In genomic region chr12:57366315-57366714, GRCh38 we compare ENCODE assay signal across 33 cellular contexts.
A peak's percentile ranks its signal among the peaks of the same experiment; 100 is the strongest.
DNase-seq lines count a peak whose midpoint lies in the region; ATAC-seq and TF ChIP-seq lines count a peak whose summit lies in the region.
"Had no signal": no experiment of that assay in that cellular context is flagged by ENCODE, and none has a peak within 500 bp of the region (broad histone marks: within the 10 kb centered on the region; RNA-seq: fewer than 3 reads in every experiment).

No MANE protein-coding gene starts in this region.

- CTCF ChIA-PET in HEK293 (lab: Yijun Ruan, JAX): interaction anchor here (1.2 kb wide), 1 partner anchor 86 kb away, joined by 3 read pairs; no protein-coding TSS in a partner anchor

- H3K4me1 Mint-ChIP-seq in endothelial cell (ENCODE audit: unreplicated experiment) (no peaks in the 10 kb centered on the region), progenitor cell of endocrine pancreas (ENCODE audit: low read depth) (peaks cover 9% of the 10 kb centered on the region)

- no peak overlapping the region for H3K4me3 ChIP-seq in HEK293 (ENCODE audit: low read depth, low read length)
- H3K4me3 ChIP-seq: A549; BLaER1; BLaER1 treated with 17β-estradiol and CSF1 and Interleukin-3, amounts not matched to agents 10 nM and 100 nM had no signal

- no peaks in the 10 kb centered on the region for H3K9me3 ChIP-seq in HEK293 (ENCODE audit: control insufficient read depth, insufficient read depth, low read depth, low read length)
- H3K9me3 ChIP-seq: BE2C had no signal

- no peak overlapping the region for H3K27ac ChIP-seq in HEK293 (ENCODE audit: extremely low read depth, low read depth, low read length)
- H3K27ac ChIP-seq: 22Rv1; BLaER1; BLaER1 treated with 17β-estradiol and CSF1 and Interleukin-3, amounts not matched to agents 10 nM and 100 nM; C4-2B had no signal

- H3K36me3 Mint-ChIP-seq in endothelial cell (ENCODE audit: low read depth, unreplicated experiment) (peaks cover 14% of the 10 kb centered on the region), progenitor cell of endocrine pancreas (ENCODE audit: insufficient read depth) (peaks cover 20% of the 10 kb centered on the region)

- POLR2A ChIA-PET in HEK293 (lab: Yijun Ruan, JAX): no interaction called here

- no peak for ATAC-seq in HG03520 (IDR thresholded peaks at IDR 0.05; ENCODE audit: unreplicated experiment)
- ATAC-seq: A549; CD8-positive, alpha-beta T cell had no signal

- TF ChIP-seq CTCF in HEK293 (tag by site-specific recombination; IDR thresholded peaks at IDR 0.05) (no peak), endothelial cell (IDR thresholded peaks at IDR 0.05; ENCODE audit: unreplicated experiment) (no peak), progenitor cell of endocrine pancreas (IDR thresholded peaks at IDR 0.05; ENCODE audit: unreplicated experiment) (no peak)

- H3K36me3 ChIP-seq in HEK293 (ENCODE audit: control insufficient read depth in 2 of 2, insufficient read depth in 1 of 2, low read length in 2 of 2): no peaks in the 10 kb centered on the region; a peak in 1 of 3 replicates
- H3K36me3 ChIP-seq: BE2C had no signal

- no peak for DNase-seq in endothelial cell (ENCODE audit: low spot score)
- DNase-seq in progenitor cell of endocrine pancreas (ENCODE audit: low spot score, unreplicated experiment): no peak
- DNase-seq in NCI-H1092 treated with DMSO at 0.1 percent for 48 hours (lab: John Stamatoyannopoulos, UW): no peak
- DNase-seq in H4 (ENCODE audit: low spot score): no peak
- DNase-seq: 8988T; ACHN; AML-193; BE2C; C1 segment of cervical spinal cord; Caco-2; Calu3; CD4-positive, alpha-beta memory T cell; CD4-positive, alpha-beta T cell; CD4-positive, CD25-positive, alpha-beta regulatory T cell; CD8-positive, alpha-beta memory T cell; CD8-positive, alpha-beta T cell; COR-L47; DMS 273 treated with DMSO at 0.1 percent for 48 hours; DMS153; DMS53; DMS79; DMS79 treated with DMSO at 0.1 percent for 48 hours; DND-41; EL had no signal

- H3K27ac Mint-ChIP-seq in endothelial cell (ENCODE audit: unreplicated experiment): no peak overlapping the region
- H3K27ac Mint-ChIP-seq in progenitor cell of endocrine pancreas: peak overlapping the region; percentile 71
- H3K27ac Mint-ChIP-seq: B cell; CD14-positive monocyte; CD4-positive, alpha-beta T cell; CD8-positive, alpha-beta T cell had no signal

- H3K4me3 Mint-ChIP-seq in endothelial cell (ENCODE audit: unreplicated experiment) (peak overlapping the region; percentile 76), progenitor cell of endocrine pancreas (ENCODE audit: low read depth) (no peak overlapping the region)
- H3K4me3 Mint-ChIP-seq: B cell; CD14-positive monocyte; CD4-positive, alpha-beta memory T cell; CD4-positive, alpha-beta T cell; CD4-positive, CD25-positive, alpha-beta regulatory T cell; CD8-positive, alpha-beta memory T cell; CD8-positive, alpha-beta T cell had no signal

- no peaks in the 10 kb centered on the region for H3K4me1 ChIP-seq in HEK293 (ENCODE audit: control insufficient read depth, insufficient read depth, low read length)
- H3K4me1 ChIP-seq: BE2C; BLaER1; BLaER1 treated with 17β-estradiol and CSF1 and Interleukin-3, amounts not matched to agents 10 nM and 100 nM had no signal

- peaks cover 6% of the 10 kb centered on the region for H3K9me3 Mint-ChIP-seq in endothelial cell (ENCODE audit: unreplicated experiment)
- H3K9me3 Mint-ChIP-seq in progenitor cell of endocrine pancreas (ENCODE audit: low read depth): peaks cover 9% of the 10 kb centered on the region

- H3K27me3 Mint-ChIP-seq in endothelial cell (ENCODE audit: unreplicated experiment) (no peaks in the 10 kb centered on the region), progenitor cell of endocrine pancreas (no peaks in the 10 kb centered on the region)
- H3K27me3 Mint-ChIP-seq: B cell; CD4-positive, alpha-beta memory T cell; CD4-positive, alpha-beta T cell; CD4-positive, CD25-positive, alpha-beta regulatory T cell; CD8-positive, alpha-beta memory T cell had no signal

TF ChIP-seq in HEK293, 187 proteins besides CTCF, POLR2A, EP300 and RAD21:
- TF ChIP-seq ZBTB26 (tag by site-specific recombination; optimal IDR thresholded peaks at IDR 0.05) (no peak), SETDB1 (IDR thresholded peaks at IDR 0.05; ENCODE audit: insufficient read length, low read length) (peak; percentile 85), ZNF280D (tag by site-specific recombination; IDR thresholded peaks at IDR 0.05) (peak; percentile 53; the same call in 1 of the 2 replicates)
